In genomic region chr6:81242634-81243033, GRCh38 we compare ENCODE assay signal across 33 cellular contexts.
"Had no signal": no experiment of that assay in that cellular context is flagged by ENCODE, and none has a peak within 500 bp of the region (broad histone marks: within the 10 kb centered on the region; RNA-seq: fewer than 3 reads in every experiment).

No MANE protein-coding gene starts in this region.

- ATAC-seq: gastroesophageal sphincter; sciatic nerve; stimulated activated memory B cell treated with anti-CD40 and anti-IgM and Interleukin-4, amounts not matched to agents 10 μg/mL and 1 μg/mL and 100 μg/mL, for 72 hours; stimulated activated naive CD8-positive, alpha-beta T cell treated with anti-CD3 and anti-CD28 coated beads, Interleukin-15, amount 100 ng/mL, for 72 hours had no signal

- H3K4me2 ChIP-seq: hepatocyte, smooth muscle cell had no signal

- DNase-seq: activated CD4-positive, alpha-beta memory T cell treated with anti-CD3 and anti-CD28 coated beads for 36 hours; activated CD4-positive, alpha-beta T cell treated with anti-CD3 and anti-CD28 coated beads, Interleukin-2, amount 10 ng/mL, durations not matched to agents 24 days and 14 days; activated CD4-positive, CD25-positive, alpha-beta regulatory T cell treated with anti-CD3 and anti-CD28 coated beads, Interleukin-2, amount 50 U/mL, for 72 hours; activated CD8-positive, alpha-beta memory T cell treated with anti-CD3 and anti-CD28 coated beads, Interleukin-2, amount 50 U/mL, for 4 hours; activated gamma-delta T cell; activated naive CD4-positive, alpha-beta T cell treated with anti-CD3 and anti-CD28 coated beads, Interleukin-2, amount 10 ng/mL, durations not matched to agents 7 days and 5 days; activated naive CD8-positive, alpha-beta T cell treated with anti-CD3 and anti-CD28 coated beads, Interleukin-2, amount 10 ng/mL, durations not matched to agents 7 days and 5 days; activated T-cell treated with anti-CD3 and anti-CD28 coated beads, Interleukin-2, amount 50 U/mL, for 1 hour; central memory CD4-positive, alpha-beta T cell; islet precursor cell; left ventricle myocardium inferior; nephron progenitor cell; ovary; stimulated activated CD4-positive, alpha-beta T cell treated with anti-CD3 and anti-CD28 coated beads, Interleukin-1b, Interleukin-23, amount 100 ng/mL, for 48 hours; stimulated activated CD4-positive, alpha-beta T cell treated with anti-CD3 and anti-CD28 coated beads, Interleukin-4, amount 100 ng/mL, for 4 hours; stimulated activated CD8-positive, alpha-beta memory T cell treated with anti-CD3 and anti-CD28 coated beads, Interleukin-4, amount 100 ng/mL, for 48 hours; stimulated activated naive CD8-positive, alpha-beta T cell treated with anti-CD3 and anti-CD28 coated beads, Interleukin-15, amount 100 ng/mL, for 72 hours; T1000; tibial artery had no signal

- H3K36me3 ChIP-seq: ascending aorta, esophagus muscularis mucosa, gastroesophageal sphincter, left ventricle myocardium inferior, neutrophil, ovary, suprapubic skin, tibial artery had no signal

- H3K9me3 Mint-ChIP-seq: activated CD4-positive, alpha-beta T cell treated with anti-CD3 and anti-CD28 coated beads, Interleukin-2, amount 10 ng/mL, durations not matched to agents 24 days and 14 days; activated T-helper 1 cell treated with anti-CD3 and anti-CD28 coated beads, Interleukin-12 subunit alpha, Interleukin-12 subunit beta, Interleukin-2, Interleukin-4 antibody, amounts not matched to agents 30 ng/mL and 10 ng/mL and 1 ng/mL, durations not matched to agents 14 hours and 24 hours and 36 hours; dendritic cell treated with granulocyte-macrophage colony-stimulating factor and Interleukin-4, amounts not matched to agents 40 ng/mL and 50 ng/mL, for 4 days; nephron progenitor cell had no signal

- H2AFZ ChIP-seq: hepatocyte had no signal

- H3K36me3 Mint-ChIP-seq: activated CD4-positive, alpha-beta memory T cell treated with anti-CD3 and anti-CD28 coated beads for 36 hours; activated naive CD4-positive, alpha-beta T cell treated with anti-CD3 and anti-CD28 coated beads, Interleukin-2, amount 10 ng/mL, durations not matched to agents 7 days and 5 days; activated naive CD8-positive, alpha-beta T cell treated with anti-CD3 and anti-CD28 coated beads, Interleukin-2, amount 10 ng/mL, durations not matched to agents 7 days and 5 days; stimulated activated memory B cell treated with anti-CD40 and anti-IgM and Interleukin-4, amounts not matched to agents 10 μg/mL and 1 μg/mL and 100 μg/mL, for 72 hours had no signal

- H3K4me3 Mint-ChIP-seq: activated CD4-positive, alpha-beta memory T cell treated with anti-CD3 and anti-CD28 coated beads for 36 hours; activated CD4-positive, alpha-beta T cell treated with anti-CD3 and anti-CD28 coated beads, Interleukin-2, amount 10 ng/mL, durations not matched to agents 24 days and 14 days; activated naive CD4-positive, alpha-beta T cell treated with anti-CD3 and anti-CD28 coated beads, Interleukin-2, amount 10 ng/mL, durations not matched to agents 7 days and 5 days; activated naive CD8-positive, alpha-beta T cell treated with anti-CD3 and anti-CD28 coated beads, Interleukin-2, amount 10 ng/mL, durations not matched to agents 7 days and 5 days; activated T-helper 1 cell treated with anti-CD3 and anti-CD28 coated beads, Interleukin-12 subunit alpha, Interleukin-12 subunit beta, Interleukin-2, Interleukin-4 antibody, amounts not matched to agents 30 ng/mL and 10 ng/mL and 1 ng/mL, durations not matched to agents 14 hours and 24 hours and 36 hours; dendritic cell treated with granulocyte-macrophage colony-stimulating factor and Interleukin-4, amounts not matched to agents 40 ng/mL and 50 ng/mL, for 4 days; nephron progenitor cell; stimulated activated memory B cell treated with anti-CD40 and anti-IgM and Interleukin-4, amounts not matched to agents 10 μg/mL and 1 μg/mL and 100 μg/mL, for 72 hours; stimulated activated naive CD8-positive, alpha-beta T cell treated with anti-CD3 and anti-CD28 coated beads, Interleukin-15, amount 100 ng/mL, for 72 hours; T-helper 1 cell treated with Interleukin-12 subunit alpha and Interleukin-12 subunit beta and Interleukin-4 antibody, amounts not matched to agents 30 μg/mL and 1 μg/mL, for 36 hours had no signal

- H3K4me3 ChIP-seq: ascending aorta, esophagus muscularis mucosa, gastroesophageal sphincter, hepatocyte, left ventricle myocardium inferior, lung, ovary, smooth muscle cell, suprapubic skin, tibial artery had no signal

- H3K79me2 ChIP-seq: hepatocyte had no signal

- H3K4me1 ChIP-seq: ascending aorta, esophagus muscularis mucosa, gastroesophageal sphincter, left ventricle myocardium inferior, suprapubic skin, tibial artery had no signal

- H3K27me3 Mint-ChIP-seq: activated CD4-positive, alpha-beta memory T cell treated with anti-CD3 and anti-CD28 coated beads for 36 hours; activated CD4-positive, alpha-beta T cell treated with anti-CD3 and anti-CD28 coated beads, Interleukin-2, amount 10 ng/mL, durations not matched to agents 24 days and 14 days; activated naive CD4-positive, alpha-beta T cell treated with anti-CD3 and anti-CD28 coated beads, Interleukin-2, amount 10 ng/mL, durations not matched to agents 7 days and 5 days; activated naive CD8-positive, alpha-beta T cell treated with anti-CD3 and anti-CD28 coated beads, Interleukin-2, amount 10 ng/mL, durations not matched to agents 7 days and 5 days; dendritic cell treated with granulocyte-macrophage colony-stimulating factor and Interleukin-4, amounts not matched to agents 40 ng/mL and 50 ng/mL, for 4 days; progenitor cell of endocrine pancreas; stimulated activated memory B cell treated with anti-CD40 and anti-IgM and Interleukin-4, amounts not matched to agents 10 μg/mL and 1 μg/mL and 100 μg/mL, for 72 hours; stimulated activated naive CD8-positive, alpha-beta T cell treated with anti-CD3 and anti-CD28 coated beads, Interleukin-15, amount 100 ng/mL, for 72 hours had no signal

- H3K27ac Mint-ChIP-seq: activated CD4-positive, alpha-beta memory T cell treated with anti-CD3 and anti-CD28 coated beads for 36 hours; activated CD4-positive, alpha-beta T cell treated with anti-CD3 and anti-CD28 coated beads, Interleukin-2, amount 10 ng/mL, durations not matched to agents 24 days and 14 days; activated naive CD4-positive, alpha-beta T cell treated with anti-CD3 and anti-CD28 coated beads, Interleukin-2, amount 10 ng/mL, durations not matched to agents 7 days and 5 days; activated naive CD8-positive, alpha-beta T cell treated with anti-CD3 and anti-CD28 coated beads, Interleukin-2, amount 10 ng/mL, durations not matched to agents 7 days and 5 days; activated T-helper 1 cell treated with anti-CD3 and anti-CD28 coated beads, Interleukin-12 subunit alpha, Interleukin-12 subunit beta, Interleukin-2, Interleukin-4 antibody, amounts not matched to agents 30 ng/mL and 10 ng/mL and 1 ng/mL, durations not matched to agents 14 hours and 24 hours and 36 hours; dendritic cell treated with granulocyte-macrophage colony-stimulating factor and Interleukin-4, amounts not matched to agents 40 ng/mL and 50 ng/mL, for 4 days; nephron progenitor cell; progenitor cell of endocrine pancreas; stimulated activated memory B cell treated with anti-CD40 and anti-IgM and Interleukin-4, amounts not matched to agents 10 μg/mL and 1 μg/mL and 100 μg/mL, for 72 hours; stimulated activated naive CD8-positive, alpha-beta T cell treated with anti-CD3 and anti-CD28 coated beads, Interleukin-15, amount 100 ng/mL, for 72 hours; T-helper 1 cell treated with Interleukin-12 subunit alpha and Interleukin-12 subunit beta and Interleukin-4 antibody, amounts not matched to agents 30 μg/mL and 1 μg/mL, for 36 hours had no signal

- H3K27ac ChIP-seq: ascending aorta, esophagus muscularis mucosa, gastroesophageal sphincter, hepatocyte, left ventricle myocardium inferior, neutrophil, ovary, suprapubic skin, tibial artery had no signal

- H3K27me3 ChIP-seq: ascending aorta, esophagus muscularis mucosa, gastroesophageal sphincter, hepatocyte, neutrophil, ovary, suprapubic skin, tibial artery had no signal

- H3K4me1 Mint-ChIP-seq: activated CD4-positive, alpha-beta T cell treated with anti-CD3 and anti-CD28 coated beads, Interleukin-2, amount 10 ng/mL, durations not matched to agents 24 days and 14 days; activated naive CD4-positive, alpha-beta T cell treated with anti-CD3 and anti-CD28 coated beads, Interleukin-2, amount 10 ng/mL, durations not matched to agents 7 days and 5 days; activated naive CD8-positive, alpha-beta T cell treated with anti-CD3 and anti-CD28 coated beads, Interleukin-2, amount 10 ng/mL, durations not matched to agents 7 days and 5 days; nephron progenitor cell; stimulated activated memory B cell treated with anti-CD40 and anti-IgM and Interleukin-4, amounts not matched to agents 10 μg/mL and 1 μg/mL and 100 μg/mL, for 72 hours; stimulated activated naive CD8-positive, alpha-beta T cell treated with anti-CD3 and anti-CD28 coated beads, Interleukin-15, amount 100 ng/mL, for 72 hours had no signal

- H3K9me3 ChIP-seq: esophagus muscularis mucosa, neutrophil, ovary, suprapubic skin had no signal
